3 cellular contexts compared by ENCODE assay signal in genomic region chr5:112264151-112264550, GRCh38.
"Had no signal": no experiment of that assay in that cellular context is flagged by ENCODE, and none has a peak within 500 bp of the region (broad histone marks: within the 10 kb centered on the region; RNA-seq: fewer than 3 reads in every experiment).

No MANE protein-coding gene starts in this region.

- H3K4me3 ChIP-seq: GM12878 had no signal

- ATAC-seq: GM12878 had no signal

- DNase-seq: GDM1, GF-D8 had no signal
